In the genomic region with DNA sequence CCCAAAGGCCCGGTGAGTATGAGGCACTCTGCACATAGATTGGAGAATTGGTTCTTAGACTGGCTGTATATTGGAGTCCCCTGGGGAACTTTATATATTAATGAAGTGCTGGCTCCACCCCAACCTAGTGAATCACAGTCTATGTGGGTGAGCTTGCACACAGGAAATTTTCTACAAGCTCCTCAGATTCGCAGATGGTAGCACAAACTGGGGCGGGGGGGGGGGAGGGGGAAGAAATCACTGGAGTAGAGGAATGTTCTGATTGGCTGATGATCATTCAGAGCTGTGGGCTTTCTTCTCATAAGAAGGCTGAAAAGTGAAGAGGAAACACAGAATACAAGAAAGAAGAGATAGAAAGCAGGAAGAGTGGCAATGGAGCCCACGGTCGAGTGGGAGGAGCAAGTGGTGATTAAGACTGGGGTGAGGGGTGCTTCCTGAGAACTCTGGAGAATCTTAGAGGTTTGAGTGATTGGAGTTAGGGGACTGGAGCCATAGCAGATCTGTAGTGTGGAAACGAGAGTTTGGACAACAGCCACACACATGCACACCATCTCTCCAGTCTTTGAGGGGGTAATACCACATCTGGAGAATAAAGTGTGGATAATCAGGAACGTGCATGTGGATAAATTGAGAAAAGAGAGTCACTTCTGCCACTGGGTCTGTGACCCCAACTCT, we compare ENCODE assay signal across 20 cellular contexts.
A peak's percentile ranks its signal among the peaks of the same experiment; 100 is the strongest.
DNase-seq lines count a peak whose midpoint lies in the region; ATAC-seq and TF ChIP-seq lines count a peak whose summit lies in the region.
"Had no signal": no experiment of that assay in that cellular context is flagged by ENCODE, and none has a peak within 500 bp of the region (broad histone marks: within the 10 kb centered on the region; RNA-seq: fewer than 3 reads in every experiment).

No MANE protein-coding gene starts in this region.

- ATAC-seq in HG03442 (IDR thresholded peaks at IDR 0.05; ENCODE audit: unreplicated experiment) (no peak), WTC11 (no peak)
- no peak for ATAC-seq in activated CD8-positive, alpha-beta T cell treated with anti-CD3 and anti-CD28 coated beads, Interleukin-2, amount 10 ng/mL, durations not matched to agents 7 days and 5 days
- ATAC-seq: natural killer cell treated with Interleukin-12 subunit alpha and Interleukin-12 subunit beta and Interleukin-15 and Interleukin-18, amount 100 ng/mL, for 72 hours; upper lobe of right lung had no signal

- H3K4me3 Mint-ChIP-seq in WTC11, result no peak overlapping the region
- H3K4me3 Mint-ChIP-seq in activated CD8-positive, alpha-beta T cell treated with anti-CD3 and anti-CD28 coated beads, Interleukin-2, amount 10 ng/mL, durations not matched to agents 7 days and 5 days, result no peak overlapping the region
- H3K4me3 Mint-ChIP-seq: activated CD4-positive, alpha-beta T cell treated with anti-CD3 and anti-CD28 coated beads, Interleukin-2, amount 10 ng/mL, durations not matched to agents 24 days and 14 days; activated naive CD8-positive, alpha-beta T cell treated with anti-CD3 and anti-CD28 coated beads for 36 hours; natural killer cell treated with Interleukin-12 subunit alpha and Interleukin-12 subunit beta and Interleukin-15 and Interleukin-18, amount 100 ng/mL, for 72 hours had no signal

- POLR2A ChIA-PET in WTC11 (lab: Charles Lee), result no interaction called here
- POLR2A ChIA-PET in activated CD8-positive, alpha-beta T cell treated with anti-CD3 and anti-CD28 coated beads, Interleukin-2, amount 10 ng/mL, durations not matched to agents 7 days and 5 days (lab: Charles Lee), result no interaction called here

- no TSS peak for BruUV-seq in mammary epithelial cell (replicated peaks; lab: Mats Ljungman, UMichigan)

- CTCF ChIA-PET in mammary epithelial cell (lab: Charles Lee; ENCODE audit: low non-redundant PET), result no interaction called here
- CTCF ChIA-PET in WTC11 (lab: Charles Lee), result interaction anchor here (1.0 kb wide), 1 partner anchor 466 kb away, joined by 3 read pairs; a partner anchor contains a TSS
- CTCF ChIA-PET in activated CD8-positive, alpha-beta T cell treated with anti-CD3 and anti-CD28 coated beads, Interleukin-2, amount 10 ng/mL, durations not matched to agents 7 days and 5 days (lab: Charles Lee), result no interaction called here

- H3K36me3 Mint-ChIP-seq in WTC11, result no peaks in the 10 kb centered on the region
- H3K36me3 Mint-ChIP-seq in activated CD8-positive, alpha-beta T cell treated with anti-CD3 and anti-CD28 coated beads, Interleukin-2, amount 10 ng/mL, durations not matched to agents 7 days and 5 days (ENCODE audit: low read depth), result no peaks in the 10 kb centered on the region
- H3K36me3 Mint-ChIP-seq: activated naive CD8-positive, alpha-beta T cell treated with anti-CD3 and anti-CD28 coated beads for 36 hours; natural killer cell treated with Interleukin-12 subunit alpha and Interleukin-12 subunit beta and Interleukin-15 and Interleukin-18, amount 100 ng/mL, for 72 hours had no signal

- no peaks in the 10 kb centered on the region for H4K20me1 ChIP-seq in Karpas-422 (ENCODE audit: insufficient read depth, low read depth, low read length)
- no peaks in the 10 kb centered on the region for H4K20me1 ChIP-seq in mammary epithelial cell (ENCODE audit: insufficient read depth, low read length)

- DNase-seq in Daoy (ENCODE audit: low read depth) (peak; percentile 50), Karpas-422 (no peak), mammary epithelial cell (peak; percentile 38), kidney glomerular epithelial cell (lab: John Stamatoyannopoulos, UW) (peak; percentile 31), HT-29 (ENCODE audit: low spot score) (no peak), WTC11 (ENCODE audit: low spot score) (no peak)
- DNase-seq in activated CD8-positive, alpha-beta T cell treated with anti-CD3 and anti-CD28 coated beads, Interleukin-2, amount 10 ng/mL, durations not matched to agents 7 days and 5 days, result no peak
- DNase-seq: activated CD4-positive, alpha-beta T cell treated with anti-CD3 and anti-CD28 coated beads, Interleukin-2, amount 10 ng/mL, durations not matched to agents 24 days and 14 days; activated effector memory CD4-positive, alpha-beta T cell treated with anti-CD3 and anti-CD28 coated beads, Interleukin-2, amount 50 U/mL, for 16 hours; activated naive CD8-positive, alpha-beta T cell treated with anti-CD3 and anti-CD28 coated beads for 36 hours; activated T-cell treated with anti-CD3 and anti-CD28 coated beads, Interleukin-2, amount 50 U/mL, for 1 hour; DND-41; esophagus squamous epithelium; hippocampal formation; Right ventricle myocardium superior; stimulated activated naive CD4-positive, alpha-beta T cell; upper lobe of right lung had no signal

- peak overlapping the region; percentile 23 for H3K4me2 ChIP-seq in Karpas-422 (ENCODE audit: low read depth, low read length, poor library complexity, severe bottlenecking)
- no peak overlapping the region for H3K4me2 ChIP-seq in mammary epithelial cell (ENCODE audit: insufficient read depth, low read depth, low read length)

- H3K27ac Mint-ChIP-seq in WTC11, result no peak overlapping the region
- no peak overlapping the region for H3K27ac Mint-ChIP-seq in activated CD8-positive, alpha-beta T cell treated with anti-CD3 and anti-CD28 coated beads, Interleukin-2, amount 10 ng/mL, durations not matched to agents 7 days and 5 days
- H3K27ac Mint-ChIP-seq: activated CD4-positive, alpha-beta T cell treated with anti-CD3 and anti-CD28 coated beads, Interleukin-2, amount 10 ng/mL, durations not matched to agents 24 days and 14 days; activated naive CD8-positive, alpha-beta T cell treated with anti-CD3 and anti-CD28 coated beads for 36 hours; natural killer cell treated with Interleukin-12 subunit alpha and Interleukin-12 subunit beta and Interleukin-15 and Interleukin-18, amount 100 ng/mL, for 72 hours had no signal

- H3K9me3 ChIP-seq in Karpas-422 (ENCODE audit: low read length) (no peaks in the 10 kb centered on the region), mammary epithelial cell (replicated peaks; ENCODE audit: insufficient read depth, low read length) (no peaks in the 10 kb centered on the region)
- H3K9me3 ChIP-seq: esophagus squamous epithelium, upper lobe of right lung had no signal

- dilution Hi-C loops in mammary epithelial cell (cut with HindIII; ENCODE audit: low sequenced_read_pairs), result no loop called here

- H3K79me2 ChIP-seq in Karpas-422 (ENCODE audit: low read length) (no peaks in the 10 kb centered on the region), mammary epithelial cell (ENCODE audit: insufficient read depth, low read length) (no peaks in the 10 kb centered on the region)

- H3K4me1 Mint-ChIP-seq in WTC11, result peaks cover 46% of the 10 kb centered on the region
- H3K4me1 Mint-ChIP-seq in activated CD8-positive, alpha-beta T cell treated with anti-CD3 and anti-CD28 coated beads, Interleukin-2, amount 10 ng/mL, durations not matched to agents 7 days and 5 days (ENCODE audit: low read depth), result no peaks in the 10 kb centered on the region
- H3K4me1 Mint-ChIP-seq: activated CD4-positive, alpha-beta T cell treated with anti-CD3 and anti-CD28 coated beads, Interleukin-2, amount 10 ng/mL, durations not matched to agents 24 days and 14 days; activated naive CD8-positive, alpha-beta T cell treated with anti-CD3 and anti-CD28 coated beads for 36 hours had no signal

- WGBS in mammary epithelial cell (ENCODE audit: low coverage, missing lambda C conversion rate), result 87% methylated on average over 5 of the region's 7 CpGs

- no peaks in the 10 kb centered on the region for H3K9me2 ChIP-seq in Karpas-422 (replicated peaks; ENCODE audit: insufficient read depth, low read length)

- H3K27ac ChIP-seq in Karpas-422 (ENCODE audit: low read length) (no peak overlapping the region), mammary epithelial cell (ENCODE audit: insufficient read depth, low read depth, low read length) (no peak overlapping the region)
- H3K27ac ChIP-seq: esophagus squamous epithelium, skin epidermis, upper lobe of right lung had no signal

- no peaks in the 10 kb centered on the region for H3K36me3 ChIP-seq in Karpas-422 (ENCODE audit: insufficient read depth, low read length)
- no peaks in the 10 kb centered on the region for H3K36me3 ChIP-seq in mammary epithelial cell (ENCODE audit: insufficient read depth, low read length)
- H3K36me3 ChIP-seq: esophagus squamous epithelium, upper lobe of right lung had no signal

- in situ Hi-C loops in mammary epithelial cell (cut with MboI; ENCODE audit: low sequenced_read_pairs in 2 of 2), result no loop called here

- intact Hi-C loops in mammary epithelial cell (cut with micrococcal nuclease), result no loop called here

- no peak for TF ChIP-seq CTCF in mammary epithelial cell (conservative IDR thresholded peaks at IDR 0.05 in 1 of 2, IDR thresholded peaks at IDR 0.05 in 1 of 2; ENCODE audit: extremely low read depth in 1 of 2, insufficient read depth in 1 of 2, low read depth in 1 of 2, low read length in 2 of 2)
- TF ChIP-seq CTCF in WTC11 (IDR thresholded peaks at IDR 0.05), result no peak

- H3K27me3 ChIP-seq in Karpas-422 (ENCODE audit: low read length) (no peaks in the 10 kb centered on the region), mammary epithelial cell (ENCODE audit: insufficient read depth, low read length) (no peaks in the 10 kb centered on the region)
- H3K27me3 ChIP-seq: esophagus squamous epithelium, upper lobe of right lung had no signal

- H3K4me3 ChIP-seq in Karpas-422 (ENCODE audit: low read length), result no peak overlapping the region
- H3K4me3 ChIP-seq in mammary epithelial cell (replicated peaks in 1 of 3; ENCODE audit: insufficient read depth in 1 of 3, low read depth in 2 of 3, low read length in 3 of 3), result no peak overlapping the region
- H3K4me3 ChIP-seq: esophagus squamous epithelium, skin epidermis, upper lobe of right lung had no signal

- peaks cover 6% of the 10 kb centered on the region for H3K4me1 ChIP-seq in Karpas-422 (ENCODE audit: low read length)
- peaks cover 27% of the 10 kb centered on the region for H3K4me1 ChIP-seq in mammary epithelial cell (ENCODE audit: insufficient read depth, low read length)
- H3K4me1 ChIP-seq: esophagus squamous epithelium, upper lobe of right lung had no signal

- H3K9ac ChIP-seq in Karpas-422 (ENCODE audit: low read length), result no peak overlapping the region
- H3K9ac ChIP-seq in mammary epithelial cell (ENCODE audit: insufficient read depth, low read length), result no peak overlapping the region

- no peaks in the 10 kb centered on the region for H3K27me3 Mint-ChIP-seq in WTC11 (ENCODE audit: low read depth)
- H3K27me3 Mint-ChIP-seq in activated CD8-positive, alpha-beta T cell treated with anti-CD3 and anti-CD28 coated beads, Interleukin-2, amount 10 ng/mL, durations not matched to agents 7 days and 5 days (ENCODE audit: low read depth), result no peaks in the 10 kb centered on the region
- H3K27me3 Mint-ChIP-seq: activated CD4-positive, alpha-beta T cell treated with anti-CD3 and anti-CD28 coated beads, Interleukin-2, amount 10 ng/mL, durations not matched to agents 24 days and 14 days had no signal

- H3K9me3 Mint-ChIP-seq in WTC11, result no peaks in the 10 kb centered on the region
- no peaks in the 10 kb centered on the region for H3K9me3 Mint-ChIP-seq in activated CD8-positive, alpha-beta T cell treated with anti-CD3 and anti-CD28 coated beads, Interleukin-2, amount 10 ng/mL, durations not matched to agents 7 days and 5 days (ENCODE audit: insufficient read depth)
- H3K9me3 Mint-ChIP-seq: activated CD4-positive, alpha-beta T cell treated with anti-CD3 and anti-CD28 coated beads, Interleukin-2, amount 10 ng/mL, durations not matched to agents 24 days and 14 days; activated naive CD8-positive, alpha-beta T cell treated with anti-CD3 and anti-CD28 coated beads for 36 hours; natural killer cell treated with Interleukin-12 subunit alpha and Interleukin-12 subunit beta and Interleukin-15 and Interleukin-18, amount 100 ng/mL, for 72 hours had no signal

- H2AFZ ChIP-seq in Karpas-422 (ENCODE audit: low read length), result peak overlapping the region; percentile 42; the same call in 1 of the 2 replicates
- H2AFZ ChIP-seq in mammary epithelial cell (ENCODE audit: low read depth, low read length), result peak overlapping the region; percentile 46

Comparison
In these comparisons a context has a peak if more than half of its experiments do, and no peak if none do; other contexts are left out.
1. DNase-seq: peak in Daoy (single experiment), mammary epithelial cell (single experiment) and kidney glomerular epithelial cell (single experiment); none in Karpas-422 (single experiment), HT-29 (single experiment), WTC11 (single experiment) and activated CD8-positive, alpha-beta T cell treated with anti-CD3 and anti-CD28 coated beads, Interleukin-2, amount 10 ng/mL, durations not matched to agents 7 days and 5 days (single experiment).